Comparison of ENCODE assay signal across 27 cellular contexts in genomic region chr20:49475979-49476378, GRCh38. TPM values are rescaled to one million over a fixed set of nuclear protein-coding genes. Genes with fewer than 3 reads are reported as not detected.
DNase-seq lines count a peak whose midpoint lies in the region; ATAC-seq, FAIRE-seq and TF ChIP-seq lines count a peak whose summit lies in the region.
"Had no signal": no experiment of that assay in that cellular context is flagged by ENCODE, and none has a peak within 500 bp of the region (broad histone marks: within the 10 kb centered on the region; RNA-seq: fewer than 3 reads in every experiment).

No MANE protein-coding gene starts in this region.

- TF ChIP-seq RAD21 in HCT116 (IDR thresholded peaks at IDR 0.05; ENCODE audit: low read depth) = no peak
- no peak for TF ChIP-seq RAD21 in liver (IDR thresholded peaks at IDR 0.05)

- CTCF ChIA-PET in HCT116 (lab: Charles Lee) = no interaction called here
- CTCF ChIA-PET in HEK293T (lab: Yijun Ruan, JAX) = interaction anchor here (1.7 kb wide), 1 partner anchor 8 kb away, joined by 7 read pairs; no protein-coding TSS in a partner anchor

- DNase-seq in D721Med (ENCODE audit: insufficient read length, low spot score) (no peak), HCT116 (ENCODE audit: low read depth, low spot score) (no peak), SW480 (ENCODE audit: low spot score) (peak; percentile 65), HEK293T (ENCODE audit: extremely low spot score) (no peak), NCI-H69 (lab: John Stamatoyannopoulos, UW) (no peak), NCI-H2029 treated with DMSO at 0.1 percent for 48 hours (lab: John Stamatoyannopoulos, UW) (no peak), C1 segment of cervical spinal cord (lab: John Stamatoyannopoulos, UW) (no peak)
- DNase-seq: ACHN; AML-193; Caco-2; CD4-positive, CD25-positive, alpha-beta regulatory T cell; GF-D8; H9; MG63; NCI-H1092 treated with DMSO at 0.1 percent for 48 hours; NCI-H1694; NCI-H2107; NCI-H226; NCI-H524 treated with DMSO at 0.1 percent for 48 hours; NK-92 treated with Interleukin-12 subunit alpha and Interleukin-12 subunit beta, amount 100 ng/mL, for 24 hours; OCI-M1; SW 1271 had no signal

- no peak overlapping the region for H3K9ac ChIP-seq in HCT116 (ENCODE audit: low read length)
- H3K9ac ChIP-seq in liver (ENCODE audit: low read depth in 1 of 2, low read length in 2 of 2) = no peak overlapping the region
- H3K9ac ChIP-seq: KMS-11 had no signal

- H3K27ac ChIP-seq in HCT116 (ENCODE audit: low read depth, low read length) = no peak overlapping the region
- H3K27ac ChIP-seq in liver (ENCODE audit: low read depth in 1 of 2, low read length in 2 of 2) = peak overlapping the region; percentile 86 to 95
- H3K27ac ChIP-seq: KMS-11, RWPE1, SJCRH30 had no signal

- H3K4me3 ChIP-seq in HCT116 (replicated peaks in 1 of 2; ENCODE audit: low read depth in 1 of 2, low read length in 2 of 2) = no peak overlapping the region
- H3K4me3 ChIP-seq in liver (ENCODE audit: low read depth in 1 of 3, low read length in 3 of 3) = no peak overlapping the region
- H3K4me3 ChIP-seq: MG63, SJCRH30 had no signal

- H3K4me1 ChIP-seq in HCT116 (ENCODE audit: control insufficient read depth in 1 of 2, insufficient read depth in 2 of 2, low read length in 2 of 2) (peaks cover 0 to 7% of the 10 kb centered on the region in 2 experiments; a peak in 1 of 4 replicates), liver (ENCODE audit: control insufficient read depth in 4 of 4, insufficient read depth in 4 of 4, low read length in 3 of 4) (peaks cover 26 to 61% (median 52%) of the 10 kb centered on the region in 4 donors)

- H3K36me3 ChIP-seq in HCT116 (ENCODE audit: control insufficient read depth in 1 of 2, insufficient read depth in 2 of 2, low read length in 2 of 2) = no peaks in the 10 kb centered on the region
- no peaks in the 10 kb centered on the region for H3K36me3 ChIP-seq in liver (ENCODE audit: control insufficient read depth in 4 of 4, insufficient read depth in 3 of 4, low read depth in 1 of 4, low read length in 3 of 4)
- H3K36me3 ChIP-seq: SJCRH30 had no signal

- H3K27me3 ChIP-seq in HCT116 (ENCODE audit: insufficient read depth, low read length) (0 out of 2 replicates have a peak, but pooled peaks cover under 1% of the 10 kb centered on the region), liver (ENCODE audit: control insufficient read depth in 4 of 4, insufficient read depth in 4 of 4, low read length in 3 of 4) (no peaks in the 10 kb centered on the region)
- H3K27me3 ChIP-seq: MG63, SJCRH30 had no signal

- POLR2A ChIA-PET in HCT116 (lab: Charles Lee) (no interaction called here), HEK293T (lab: Yijun Ruan, JAX) (no interaction called here)

- H3K79me2 ChIP-seq in HCT116 (ENCODE audit: insufficient read depth, low read length) = no peaks in the 10 kb centered on the region

- TF ChIP-seq CTCF in D721Med (IDR thresholded peaks at IDR 0.05; ENCODE audit: insufficient read depth, missing control alignments) (no peak), HCT116 (IDR thresholded peaks at IDR 0.05 in 2 of 3, conservative IDR thresholded peaks at IDR 0.05 in 1 of 3; ENCODE audit: borderline replicate concordance in 1 of 3, insufficient read depth in 1 of 3, low read depth in 2 of 3, low read length in 2 of 3) (no peak), liver (IDR thresholded peaks at IDR 0.05; ENCODE audit: low read depth, low read length, missing input control) (no peak)

- H3K4me2 ChIP-seq in HCT116 (ENCODE audit: low read length) = peak overlapping the region; percentile 7; the same call in 1 of the 2 replicates
- H3K4me2 ChIP-seq: KMS-11 had no signal

- H4K20me1 ChIP-seq in HCT116 (ENCODE audit: insufficient read depth) = no peaks in the 10 kb centered on the region

- H3K9me3 ChIP-seq in HCT116 (ENCODE audit: control insufficient read depth in 1 of 2, insufficient read depth in 1 of 2, low read depth in 1 of 2, low read length in 2 of 2) (no peaks in the 10 kb centered on the region), liver (ENCODE audit: control insufficient read depth in 4 of 4, low read length in 3 of 4) (no peaks in the 10 kb centered on the region)
- H3K9me3 ChIP-seq: Caco-2, MG63, SJCRH30 had no signal

- RAD21 ChIA-PET in HCT116 (lab: Charles Lee; ENCODE audit: low non-redundant PET in 1 of 2, low total read pairs in 2 of 2, uncharacterized antibody in 2 of 2, unreplicated experiment in 2 of 2) = no interaction called here

- ATAC-seq in HCT116 = no peak

- no peak overlapping the region for H2AFZ ChIP-seq in HCT116 (ENCODE audit: low read depth, low read length, poor library complexity, severe bottlenecking)

- WGBS in liver = 63% methylated on average over 7 of the region's 7 CpGs

- no peak for TF ChIP-seq POLR2A in HCT116 (IDR thresholded peaks at IDR 0.05; ENCODE audit: borderline replicate concordance, extremely low read depth, insufficient read depth, insufficient read length)

- H3K9me2 ChIP-seq in HCT116 (ENCODE audit: insufficient read depth) = no peaks in the 10 kb centered on the region

- intact Hi-C loops in HCT116 (cut with micrococcal nuclease) = no loop called here

- no TSS peak for BruUV-seq in HCT116 (replicated peaks; lab: Mats Ljungman, UMichigan)

- peak; percentile 35 for FAIRE-seq in D721Med (lab: Jason Lieb, UNC)
- FAIRE-seq: GM12892 had no signal

TF ChIP-seq in liver, 16 proteins besides CTCF, POLR2A, EP300 and RAD21 (continues in another document):
- TF ChIP-seq JUND (IDR thresholded peaks at IDR 0.05) (peak in 1 of 2 donors; percentile 66), NR2F2 (IDR thresholded peaks at IDR 0.05) (no peak), HNF4G (IDR thresholded peaks at IDR 0.05) (peak; percentile 25), REST (IDR thresholded peaks at IDR 0.05) (no peak)

TF ChIP-seq in HEK293T, 16 proteins besides CTCF, POLR2A, EP300 and RAD21:
- no peak for TF ChIP-seq PKNOX1 (IDR thresholded peaks at IDR 0.05)
- no peak for TF ChIP-seq ELF4 (IDR thresholded peaks at IDR 0.05)
- no peak for TF ChIP-seq NFRKB (IDR thresholded peaks at IDR 0.05)
- no peak for TF ChIP-seq FOXA1 (IDR thresholded peaks at IDR 0.05)
- no peak for TF ChIP-seq ARNT (IDR thresholded peaks at IDR 0.05)
- no peak for TF ChIP-seq L3MBTL2 (conservative IDR thresholded peaks at IDR 0.05)
- no peak for TF ChIP-seq TARDBP (IDR thresholded peaks at IDR 0.05)
- no peak for TF ChIP-seq BHLHE40 (IDR thresholded peaks at IDR 0.05; ENCODE audit: borderline replicate concordance)
- TF ChIP-seq LEF1 (IDR thresholded peaks at IDR 0.05; ENCODE audit: borderline replicate concordance) = no peak
- no peak for TF ChIP-seq FOXK2 (IDR thresholded peaks at IDR 0.05)
- no peak for TF ChIP-seq SUZ12 (IDR thresholded peaks at IDR 0.05)
- no peak for TF ChIP-seq FOXM1 (IDR thresholded peaks at IDR 0.05; ENCODE audit: borderline replicate concordance)
- no peak for TF ChIP-seq CTBP1 (IDR thresholded peaks at IDR 0.05; ENCODE audit: borderline replicate concordance)
- no peak for TF ChIP-seq SP1 (IDR thresholded peaks at IDR 0.05)
- TF ChIP-seq HDGF (IDR thresholded peaks at IDR 0.05; ENCODE audit: borderline replicate concordance) = no peak

RNA-seq across cellular contexts. Expression of gene KCNB1, which starts 6.5 kb away (rescaled TPM):
- 0.79 TPM for total RNA-seq in HCT116 (2021; ENCODE audit: unreplicated experiment)
- polyA plus RNA-seq in HCT116 (2012) = 0.39 and 0.47 TPM in 2 replicates
- under 1 TPM; under 0.01 to 0.33 TPM for total RNA-seq in liver
- 1 to 10 TPM; 2.5 to 3.4 TPM for polyA plus RNA-seq in liver
- total RNA-seq: CD4-positive, CD25-positive, alpha-beta regulatory T cell had no signal
